Comparison of ENCODE assay signal across 23 cellular contexts in the genomic region with DNA sequence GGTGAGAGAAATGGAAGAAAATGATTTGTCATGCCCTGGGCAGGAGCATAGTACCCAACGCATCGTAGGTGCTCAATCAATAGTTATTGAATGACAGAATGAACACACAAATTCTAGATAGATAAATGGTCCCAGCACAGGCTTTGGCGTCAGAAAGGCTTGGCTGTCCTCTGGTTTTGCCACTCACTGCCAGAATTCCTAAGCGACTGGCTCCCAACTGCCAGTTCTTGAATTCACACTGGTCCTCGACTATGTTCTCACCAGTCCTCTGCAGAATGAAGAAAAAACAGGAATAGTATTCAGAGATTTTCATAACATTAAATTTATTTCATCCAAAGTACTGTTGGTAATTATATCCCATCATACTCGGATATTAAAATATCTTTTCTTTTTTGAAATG.
"Had no signal": no experiment of that assay in that cellular context is flagged by ENCODE, and none has a peak within 500 bp of the region (broad histone marks: within the 10 kb centered on the region; RNA-seq: fewer than 3 reads in every experiment).

No MANE protein-coding gene starts in this region.

- ATAC-seq: left cardiac atrium; left lung; lower lobe of right lung; natural killer cell treated with Interleukin-12 subunit alpha and Interleukin-12 subunit beta and Interleukin-15 and Interleukin-18, amount 100 ng/mL, for 72 hours; sciatic nerve; stimulated activated effector memory CD8-positive, alpha-beta T cell treated with anti-CD3 and anti-CD28 coated beads, Interleukin-12 subunit alpha, Interleukin-12 subunit beta, amount 100 ng/mL, for 72 hours; stimulated activated naive CD8-positive, alpha-beta T cell treated with anti-CD3 and anti-CD28 coated beads, Interleukin-15, amount 100 ng/mL, for 72 hours had no signal

- H3K9me3 Mint-ChIP-seq: type B pancreatic cell had no signal

- H3K4me3 Mint-ChIP-seq: mesothelial cell of epicardium; naive B cell; natural killer cell treated with Interleukin-12 subunit alpha and Interleukin-12 subunit beta and Interleukin-15 and Interleukin-18, amount 100 ng/mL, for 72 hours; stimulated activated effector memory CD8-positive, alpha-beta T cell treated with anti-CD3 and anti-CD28 coated beads, Interleukin-12 subunit alpha, Interleukin-12 subunit beta, amount 100 ng/mL, for 72 hours; stimulated activated naive CD8-positive, alpha-beta T cell treated with anti-CD3 and anti-CD28 coated beads, Interleukin-15, amount 100 ng/mL, for 72 hours; type B pancreatic cell had no signal

- H3K27ac Mint-ChIP-seq: mesothelial cell of epicardium; naive B cell; natural killer cell treated with Interleukin-12 subunit alpha and Interleukin-12 subunit beta and Interleukin-15 and Interleukin-18, amount 100 ng/mL, for 72 hours; progenitor cell of endocrine pancreas; stimulated activated effector memory CD8-positive, alpha-beta T cell treated with anti-CD3 and anti-CD28 coated beads, Interleukin-12 subunit alpha, Interleukin-12 subunit beta, amount 100 ng/mL, for 72 hours; stimulated activated naive CD8-positive, alpha-beta T cell treated with anti-CD3 and anti-CD28 coated beads, Interleukin-15, amount 100 ng/mL, for 72 hours; type B pancreatic cell had no signal

- H3K9me3 ChIP-seq: left lung, lower lobe of right lung, ovary, right atrium auricular region, uterus had no signal

- H3K27me3 ChIP-seq: hepatocyte, left lung, ovary, right atrium auricular region, spleen, tibial nerve, uterus had no signal

- H3K4me1 ChIP-seq: tibial nerve, uterus had no signal

- H3K36me3 ChIP-seq: left lung, lower lobe of right lung, ovary, right atrium auricular region, uterus had no signal

- H3K27ac ChIP-seq: hepatocyte, left lung, lower lobe of right lung, ovary, right atrium auricular region, spleen, tibial nerve, uterus had no signal

- H3K27me3 Mint-ChIP-seq: naive B cell; natural killer cell treated with Interleukin-12 subunit alpha and Interleukin-12 subunit beta and Interleukin-15 and Interleukin-18, amount 100 ng/mL, for 72 hours; progenitor cell of endocrine pancreas; stimulated activated naive CD8-positive, alpha-beta T cell treated with anti-CD3 and anti-CD28 coated beads, Interleukin-15, amount 100 ng/mL, for 72 hours; type B pancreatic cell had no signal

- DNase-seq: kidney glomerular epithelial cell; left cardiac atrium; left lung; lower lobe of right lung; mammary epithelial cell; mesendoderm; naive B cell; ovary; small intestine; spleen; stimulated activated CD4-positive, alpha-beta T cell treated with anti-CD3 and anti-CD28 coated beads, Interleukin-4, amount 100 ng/mL, for 24 hours; stimulated activated naive CD4-positive, alpha-beta T cell treated with Interleukin-2 at 50 U/mL for 16 hours; stimulated activated naive CD8-positive, alpha-beta T cell treated with anti-CD3 and anti-CD28 coated beads, Interleukin-15, amount 100 ng/mL, for 72 hours; uterus had no signal

- H3K4me3 ChIP-seq: hepatocyte, left lung, lower lobe of right lung, ovary, right atrium auricular region, spleen, tibial nerve, uterus had no signal
